Comparison of ENCODE assay signal across 1 cellular context in genomic region chr21:29076731-29077640, GRCh38.
A peak's percentile ranks its signal among the peaks of the same experiment; 100 is the strongest.
TF ChIP-seq lines count a peak whose summit lies in the region.

No MANE protein-coding gene starts in this region.

TF ChIP-seq in GM12878, 131 proteins besides CTCF, POLR2A, EP300 and RAD21:
- TF ChIP-seq BHLHE40 (IDR thresholded peaks at IDR 0.05; ENCODE audit: borderline replicate concordance in 1 of 2, low read depth in 2 of 2, low read length in 1 of 2): peak in 1 of 2 experiments; percentile 25; a peak in 1 of 4 replicates
- peak; percentile 72; the same call in 1 of the 2 replicates for TF ChIP-seq SREBF2 (IDR thresholded peaks at IDR 0.05; ENCODE audit: low read length)
- TF ChIP-seq POLR2AphosphoS5 (IDR thresholded peaks at IDR 0.05; ENCODE audit: low read length): peak; percentile 62; the same call in 1 of the 2 replicates
- TF ChIP-seq, protein P1, sequence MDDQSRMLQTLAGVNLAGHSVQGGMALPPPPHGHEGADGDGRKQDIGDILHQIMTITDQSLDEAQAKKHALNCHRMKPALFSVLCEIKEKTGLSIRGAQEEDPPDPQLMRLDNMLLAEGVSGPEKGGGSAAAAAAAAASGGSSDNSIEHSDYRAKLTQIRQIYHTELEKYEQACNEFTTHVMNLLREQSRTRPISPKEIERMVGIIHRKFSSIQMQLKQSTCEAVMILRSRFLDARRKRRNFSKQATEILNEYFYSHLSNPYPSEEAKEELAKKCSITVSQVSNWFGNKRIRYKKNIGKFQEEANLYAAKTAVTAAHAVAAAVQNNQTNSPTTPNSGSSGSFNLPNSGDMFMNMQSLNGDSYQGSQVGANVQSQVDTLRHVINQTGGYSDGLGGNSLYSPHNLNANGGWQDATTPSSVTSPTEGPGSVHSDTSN (IDR thresholded peaks at IDR 0.05; ENCODE audit: insufficient replicate concordance, low read depth, low read length): peak; percentile 1
- TF ChIP-seq, protein P2, sequence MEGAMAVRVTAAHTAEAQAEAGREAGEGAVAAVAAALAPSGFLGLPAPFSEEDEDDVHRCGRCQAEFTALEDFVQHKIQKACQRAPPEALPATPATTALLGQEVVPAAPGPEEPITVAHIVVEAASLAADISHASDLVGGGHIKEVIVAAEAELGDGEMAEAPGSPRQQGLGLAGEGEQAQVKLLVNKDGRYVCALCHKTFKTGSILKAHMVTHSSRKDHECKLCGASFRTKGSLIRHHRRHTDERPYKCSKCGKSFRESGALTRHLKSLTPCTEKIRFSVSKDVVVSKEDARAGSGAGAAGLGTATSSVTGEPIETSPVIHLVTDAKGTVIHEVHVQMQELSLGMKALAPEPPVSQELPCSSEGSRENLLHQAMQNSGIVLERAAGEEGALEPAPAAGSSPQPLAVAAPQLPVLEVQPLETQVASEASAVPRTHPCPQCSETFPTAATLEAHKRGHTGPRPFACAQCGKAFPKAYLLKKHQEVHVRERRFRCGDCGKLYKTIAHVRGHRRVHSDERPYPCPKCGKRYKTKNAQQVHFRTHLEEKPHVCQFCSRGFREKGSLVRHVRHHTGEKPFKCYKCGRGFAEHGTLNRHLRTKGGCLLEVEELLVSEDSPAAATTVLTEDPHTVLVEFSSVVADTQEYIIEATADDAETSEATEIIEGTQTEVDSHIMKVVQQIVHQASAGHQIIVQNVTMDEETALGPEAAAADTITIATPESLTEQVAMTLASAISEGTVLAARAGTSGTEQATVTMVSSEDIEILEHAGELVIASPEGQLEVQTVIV (IDR thresholded peaks at IDR 0.05; ENCODE audit: borderline replicate concordance, partially characterized antibody): peak; percentile 78
- peak; percentile 88 for TF ChIP-seq GATAD2B (conservative IDR thresholded peaks at IDR 0.05; ENCODE audit: low read depth)
- peak; percentile 79 for TF ChIP-seq SP1 (IDR thresholded peaks at IDR 0.05; ENCODE audit: low read depth, low read length)
- TF ChIP-seq TCF12 (IDR thresholded peaks at IDR 0.05; ENCODE audit: low read depth, low read length): 0 out of 2 replicates have a peak, but pooled peaks have one; percentile 5
- TF ChIP-seq, protein P3, sequence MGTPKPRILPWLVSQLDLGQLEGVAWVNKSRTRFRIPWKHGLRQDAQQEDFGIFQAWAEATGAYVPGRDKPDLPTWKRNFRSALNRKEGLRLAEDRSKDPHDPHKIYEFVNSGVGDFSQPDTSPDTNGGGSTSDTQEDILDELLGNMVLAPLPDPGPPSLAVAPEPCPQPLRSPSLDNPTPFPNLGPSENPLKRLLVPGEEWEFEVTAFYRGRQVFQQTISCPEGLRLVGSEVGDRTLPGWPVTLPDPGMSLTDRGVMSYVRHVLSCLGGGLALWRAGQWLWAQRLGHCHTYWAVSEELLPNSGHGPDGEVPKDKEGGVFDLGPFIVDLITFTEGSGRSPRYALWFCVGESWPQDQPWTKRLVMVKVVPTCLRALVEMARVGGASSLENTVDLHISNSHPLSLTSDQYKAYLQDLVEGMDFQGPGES (IDR thresholded peaks at IDR 0.05): peak; percentile 64
- TF ChIP-seq, protein P4, sequence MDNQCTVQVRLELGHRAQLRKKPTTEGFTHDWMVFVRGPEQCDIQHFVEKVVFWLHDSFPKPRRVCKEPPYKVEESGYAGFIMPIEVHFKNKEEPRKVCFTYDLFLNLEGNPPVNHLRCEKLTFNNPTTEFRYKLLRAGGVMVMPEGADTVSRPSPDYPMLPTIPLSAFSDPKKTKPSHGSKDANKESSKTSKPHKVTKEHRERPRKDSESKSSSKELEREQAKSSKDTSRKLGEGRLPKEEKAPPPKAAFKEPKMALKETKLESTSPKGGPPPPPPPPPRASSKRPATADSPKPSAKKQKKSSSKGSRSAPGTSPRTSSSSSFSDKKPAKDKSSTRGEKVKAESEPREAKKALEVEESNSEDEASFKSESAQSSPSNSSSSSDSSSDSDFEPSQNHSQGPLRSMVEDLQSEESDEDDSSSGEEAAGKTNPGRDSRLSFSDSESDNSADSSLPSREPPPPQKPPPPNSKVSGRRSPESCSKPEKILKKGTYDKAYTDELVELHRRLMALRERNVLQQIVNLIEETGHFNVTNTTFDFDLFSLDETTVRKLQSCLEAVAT (IDR thresholded peaks at IDR 0.05): peak; percentile 96
- TF ChIP-seq, protein P5, sequence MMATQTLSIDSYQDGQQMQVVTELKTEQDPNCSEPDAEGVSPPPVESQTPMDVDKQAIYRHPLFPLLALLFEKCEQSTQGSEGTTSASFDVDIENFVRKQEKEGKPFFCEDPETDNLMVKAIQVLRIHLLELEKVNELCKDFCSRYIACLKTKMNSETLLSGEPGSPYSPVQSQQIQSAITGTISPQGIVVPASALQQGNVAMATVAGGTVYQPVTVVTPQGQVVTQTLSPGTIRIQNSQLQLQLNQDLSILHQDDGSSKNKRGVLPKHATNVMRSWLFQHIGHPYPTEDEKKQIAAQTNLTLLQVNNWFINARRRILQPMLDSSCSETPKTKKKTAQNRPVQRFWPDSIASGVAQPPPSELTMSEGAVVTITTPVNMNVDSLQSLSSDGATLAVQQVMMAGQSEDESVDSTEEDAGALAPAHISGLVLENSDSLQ (IDR thresholded peaks at IDR 0.05): peak; percentile 78
- TF ChIP-seq ZNF384 (IDR thresholded peaks at IDR 0.05; ENCODE audit: borderline replicate concordance, low read depth, low read length): 0 out of 2 replicates have a peak, but pooled peaks have one; percentile 21
- TF ChIP-seq, protein P6, sequence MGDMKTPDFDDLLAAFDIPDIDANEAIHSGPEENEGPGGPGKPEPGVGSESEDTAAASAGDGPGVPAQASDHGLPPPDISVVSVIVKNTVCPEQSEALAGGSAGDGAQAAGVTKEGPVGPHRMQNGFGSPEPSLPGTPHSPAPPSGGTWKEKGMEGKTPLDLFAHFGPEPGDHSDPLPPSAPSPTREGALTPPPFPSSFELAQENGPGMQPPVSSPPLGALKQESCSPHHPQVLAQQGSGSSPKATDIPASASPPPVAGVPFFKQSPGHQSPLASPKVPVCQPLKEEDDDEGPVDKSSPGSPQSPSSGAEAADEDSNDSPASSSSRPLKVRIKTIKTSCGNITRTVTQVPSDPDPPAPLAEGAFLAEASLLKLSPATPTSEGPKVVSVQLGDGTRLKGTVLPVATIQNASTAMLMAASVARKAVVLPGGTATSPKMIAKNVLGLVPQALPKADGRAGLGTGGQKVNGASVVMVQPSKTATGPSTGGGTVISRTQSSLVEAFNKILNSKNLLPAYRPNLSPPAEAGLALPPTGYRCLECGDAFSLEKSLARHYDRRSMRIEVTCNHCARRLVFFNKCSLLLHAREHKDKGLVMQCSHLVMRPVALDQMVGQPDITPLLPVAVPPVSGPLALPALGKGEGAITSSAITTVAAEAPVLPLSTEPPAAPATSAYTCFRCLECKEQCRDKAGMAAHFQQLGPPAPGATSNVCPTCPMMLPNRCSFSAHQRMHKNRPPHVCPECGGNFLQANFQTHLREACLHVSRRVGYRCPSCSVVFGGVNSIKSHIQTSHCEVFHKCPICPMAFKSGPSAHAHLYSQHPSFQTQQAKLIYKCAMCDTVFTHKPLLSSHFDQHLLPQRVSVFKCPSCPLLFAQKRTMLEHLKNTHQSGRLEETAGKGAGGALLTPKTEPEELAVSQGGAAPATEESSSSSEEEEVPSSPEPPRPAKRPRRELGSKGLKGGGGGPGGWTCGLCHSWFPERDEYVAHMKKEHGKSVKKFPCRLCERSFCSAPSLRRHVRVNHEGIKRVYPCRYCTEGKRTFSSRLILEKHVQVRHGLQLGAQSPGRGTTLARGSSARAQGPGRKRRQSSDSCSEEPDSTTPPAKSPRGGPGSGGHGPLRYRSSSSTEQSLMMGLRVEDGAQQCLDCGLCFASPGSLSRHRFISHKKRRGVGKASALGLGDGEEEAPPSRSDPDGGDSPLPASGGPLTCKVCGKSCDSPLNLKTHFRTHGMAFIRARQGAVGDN (IDR thresholded peaks at IDR 0.05): peak; percentile 23; the same call in 1 of the 2 replicates
- peak; percentile 73; the same call in 1 of the 2 replicates for TF ChIP-seq DPF2 (IDR thresholded peaks at IDR 0.05)
- TF ChIP-seq BACH1 (IDR thresholded peaks at IDR 0.05; ENCODE audit: borderline replicate concordance): 0 out of 2 replicates have a peak, but pooled peaks have one; percentile 21
- peak; percentile 32; the same call in 1 of the 2 replicates for TF ChIP-seq CHD2 (IDR thresholded peaks at IDR 0.05; ENCODE audit: borderline replicate concordance, low read depth, low read length)
- TF ChIP-seq IKZF1 (conservative IDR thresholded peaks at IDR 0.05): peak; percentile 67
- TF ChIP-seq LARP7 (IDR thresholded peaks at IDR 0.05): peak; percentile 76
- TF ChIP-seq SMARCA5 (IDR thresholded peaks at IDR 0.05): 0 out of 2 replicates have a peak, but pooled peaks have one; percentile 40
- TF ChIP-seq NKRF (conservative IDR thresholded peaks at IDR 0.05): peak; percentile 72
- TF ChIP-seq SREBF1 (IDR thresholded peaks at IDR 0.05; ENCODE audit: low read length): peak; percentile 75; the same call in 1 of the 2 replicates
